Comparison of ENCODE assay signal across 28 cellular contexts in the genomic region with DNA sequence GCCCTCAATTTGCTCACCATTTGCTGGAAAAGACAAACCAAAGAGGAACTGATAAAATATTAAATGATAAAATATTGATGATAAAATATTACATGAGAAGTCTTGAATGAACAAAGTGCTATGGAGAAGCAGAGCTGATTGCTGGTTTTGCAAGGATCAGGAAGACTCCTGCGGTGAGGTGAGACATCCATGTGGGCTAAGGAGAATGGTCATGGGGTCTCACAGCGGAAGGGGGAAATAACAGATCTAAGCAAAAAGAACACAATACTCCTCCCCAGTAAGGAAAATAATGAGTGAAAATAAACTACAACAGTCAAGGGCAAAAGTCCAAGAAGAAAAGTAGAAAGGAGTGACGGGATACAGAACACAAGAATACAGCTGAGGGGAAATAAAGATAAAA.
"Had no signal": no experiment of that assay in that cellular context is flagged by ENCODE, and none has a peak within 500 bp of the region (broad histone marks: within the 10 kb centered on the region; RNA-seq: fewer than 3 reads in every experiment).

No MANE protein-coding gene starts in this region.

- H3K27ac Mint-ChIP-seq: immature natural killer cell; mesothelial cell of epicardium; natural killer cell; nephron progenitor cell; stimulated activated effector memory CD8-positive, alpha-beta T cell treated with anti-CD3 and anti-CD28 coated beads, Interleukin-12 subunit alpha, Interleukin-12 subunit beta, amount 100 ng/mL, for 72 hours; stimulated activated naive CD8-positive, alpha-beta T cell treated with anti-CD3 and anti-CD28 coated beads, Interleukin-15, Interleukin-2, amounts not matched to agents 100 ng/mL and 50 ng/mL, for 24 hours had no signal

- H3K27me3 Mint-ChIP-seq: naive B cell; stimulated activated naive CD8-positive, alpha-beta T cell treated with anti-CD3 and anti-CD28 coated beads, Interleukin-15, Interleukin-2, amounts not matched to agents 100 ng/mL and 50 ng/mL, for 24 hours had no signal

- ATAC-seq: left colon; left lung; lower lobe of right lung; natural killer cell; pancreas; right cardiac atrium; sciatic nerve; stimulated activated effector memory CD8-positive, alpha-beta T cell treated with anti-CD3 and anti-CD28 coated beads, Interleukin-12 subunit alpha, Interleukin-12 subunit beta, amount 100 ng/mL, for 72 hours; upper lobe of right lung had no signal

- H3K36me3 Mint-ChIP-seq: immature natural killer cell; mesothelial cell of epicardium; naive B cell; natural killer cell; stimulated activated effector memory CD8-positive, alpha-beta T cell treated with anti-CD3 and anti-CD28 coated beads, Interleukin-12 subunit alpha, Interleukin-12 subunit beta, amount 100 ng/mL, for 72 hours had no signal

- H3K4me3 Mint-ChIP-seq: immature natural killer cell; mesothelial cell of epicardium; naive B cell; natural killer cell; nephron progenitor cell; stimulated activated effector memory CD8-positive, alpha-beta T cell treated with anti-CD3 and anti-CD28 coated beads, Interleukin-12 subunit alpha, Interleukin-12 subunit beta, amount 100 ng/mL, for 72 hours; stimulated activated naive CD8-positive, alpha-beta T cell treated with anti-CD3 and anti-CD28 coated beads, Interleukin-15, Interleukin-2, amounts not matched to agents 100 ng/mL and 50 ng/mL, for 24 hours had no signal

- DNase-seq: hypothalamus; immature natural killer cell; kidney; left colon; left lung; lower lobe of right lung; mesendoderm; naive B cell; natural killer cell; nephron progenitor cell; pancreas; posterior cingulate gyrus; retina; right cardiac atrium; spleen; stimulated activated CD4-positive, alpha-beta T cell treated with anti-CD3 and anti-CD28 coated beads, Interleukin-4, amount 100 ng/mL, for 24 hours; stimulated activated naive CD4-positive, alpha-beta T cell; tibial artery; trophoblast cell; upper lobe of right lung had no signal

- H3K4me1 Mint-ChIP-seq: immature natural killer cell; naive B cell; natural killer cell; nephron progenitor cell; stimulated activated effector memory CD8-positive, alpha-beta T cell treated with anti-CD3 and anti-CD28 coated beads, Interleukin-12 subunit alpha, Interleukin-12 subunit beta, amount 100 ng/mL, for 72 hours had no signal

- H3K4me3 ChIP-seq: left lung, lower lobe of right lung, pancreas, prostate gland, skin epidermis, spleen, suprapubic skin, thoracic aorta, tibial artery, upper lobe of right lung had no signal

- H3K9me3 Mint-ChIP-seq: nephron progenitor cell; stimulated activated naive CD8-positive, alpha-beta T cell treated with anti-CD3 and anti-CD28 coated beads, Interleukin-15, Interleukin-2, amounts not matched to agents 100 ng/mL and 50 ng/mL, for 24 hours had no signal
